In the genomic region with DNA sequence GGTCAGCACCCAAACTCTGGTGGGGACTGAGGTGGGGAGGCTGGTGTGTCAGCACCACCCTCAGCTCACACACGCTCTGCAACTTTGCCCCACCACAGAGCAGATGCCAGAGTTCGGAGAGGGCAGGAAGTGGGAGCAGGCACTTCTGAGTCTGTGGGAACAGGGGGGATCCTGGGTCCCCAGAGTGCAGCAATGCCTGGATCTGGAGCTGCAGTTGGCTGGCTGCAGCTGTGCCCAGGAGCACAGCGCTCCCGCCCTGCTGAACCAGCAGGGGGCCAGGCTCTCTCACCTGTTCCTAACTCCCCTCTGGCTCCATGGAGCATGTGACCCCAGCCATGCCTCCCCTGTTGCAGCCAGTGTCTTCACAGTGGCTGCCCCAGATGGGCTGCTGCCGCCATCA, we compare ENCODE assay signal across 19 cellular contexts.
DNase-seq lines count a peak whose midpoint lies in the region; ATAC-seq and TF ChIP-seq lines count a peak whose summit lies in the region.
"Had no signal": no experiment of that assay in that cellular context is flagged by ENCODE, and none has a peak within 500 bp of the region (broad histone marks: within the 10 kb centered on the region; RNA-seq: fewer than 3 reads in every experiment).

No MANE protein-coding gene starts in this region.

- 93% methylated on average over 5 of the region's 5 CpGs; no CpG with 5 or more reads in 1 of the 2 experiments for WGBS in endodermal cell (ENCODE audit: insufficient coverage in 1 of 2, insufficient read length in 1 of 2), 2 experiments

- H3K27ac Mint-ChIP-seq in endodermal cell (no peak overlapping the region), progenitor cell of endocrine pancreas (no peak overlapping the region)
- H3K27ac Mint-ChIP-seq: CD4-positive, alpha-beta T cell had no signal

- H2AFZ ChIP-seq in HCT116 (ENCODE audit: low read depth, low read length, poor library complexity, severe bottlenecking): no peak overlapping the region

- no peak for TF ChIP-seq RAD21 in HCT116 (IDR thresholded peaks at IDR 0.05; ENCODE audit: low read depth)

- H3K36me3 Mint-ChIP-seq in endodermal cell (ENCODE audit: low read depth) (no peaks in the 10 kb centered on the region), progenitor cell of endocrine pancreas (ENCODE audit: insufficient read depth) (no peaks in the 10 kb centered on the region)

- H3K4me2 ChIP-seq in HCT116 (ENCODE audit: low read length): no peak overlapping the region

- H3K9ac ChIP-seq in HCT116 (ENCODE audit: low read length): no peak overlapping the region
- no peak overlapping the region for H3K9ac ChIP-seq in endodermal cell (ENCODE audit: extremely low read depth, low read length, poor library complexity, severe bottlenecking)

- H3K27ac ChIP-seq in HCT116 (ENCODE audit: low read depth, low read length): no peak overlapping the region
- H3K27ac ChIP-seq in endodermal cell (ENCODE audit: low read depth, low read length): no peak overlapping the region
- H3K27ac ChIP-seq in breast epithelium: no peak overlapping the region
- H3K27ac ChIP-seq: SK-N-MC had no signal

- H3K9me3 ChIP-seq in BE2C (no peaks in the 10 kb centered on the region), HCT116 (ENCODE audit: control insufficient read depth in 1 of 2, insufficient read depth in 1 of 2, low read depth in 1 of 2, low read length in 2 of 2) (no peaks in the 10 kb centered on the region), endodermal cell (ENCODE audit: control insufficient read depth, low read length) (peaks cover 5% of the 10 kb centered on the region), breast epithelium (no peaks in the 10 kb centered on the region), HAP-1 (no peaks in the 10 kb centered on the region)

- no peaks in the 10 kb centered on the region for H3K9me3 Mint-ChIP-seq in endodermal cell
- no peaks in the 10 kb centered on the region for H3K9me3 Mint-ChIP-seq in progenitor cell of endocrine pancreas (ENCODE audit: low read depth)
- H3K9me3 Mint-ChIP-seq: CD4-positive, alpha-beta T cell had no signal

- H3K9me2 ChIP-seq in HCT116 (ENCODE audit: insufficient read depth): no peaks in the 10 kb centered on the region

- H3K4me3 ChIP-seq in BE2C (ENCODE audit: low read depth, low read length) (no peak overlapping the region), HCT116 (replicated peaks in 1 of 2; ENCODE audit: low read depth in 1 of 2, low read length in 2 of 2) (no peak overlapping the region), endodermal cell (ENCODE audit: low read length) (no peak overlapping the region), breast epithelium (no peak overlapping the region), HAP-1 (no peak overlapping the region)
- H3K4me3 ChIP-seq: SK-N-MC had no signal

- H3K4me3 Mint-ChIP-seq in endodermal cell (no peak overlapping the region), progenitor cell of endocrine pancreas (ENCODE audit: low read depth) (no peak overlapping the region)
- H3K4me3 Mint-ChIP-seq: CD4-positive, alpha-beta T cell had no signal

- ATAC-seq in HCT116: peak; percentile 63; the same call in 1 of the 2 replicates

- no TSS peak for BruUV-seq in HCT116 (replicated peaks; lab: Mats Ljungman, UMichigan)

- no peaks in the 10 kb centered on the region for H3K79me2 ChIP-seq in HCT116 (ENCODE audit: insufficient read depth, low read length)

- no peaks in the 10 kb centered on the region for H3K4me1 Mint-ChIP-seq in endodermal cell
- H3K4me1 Mint-ChIP-seq in progenitor cell of endocrine pancreas (ENCODE audit: low read depth): no peaks in the 10 kb centered on the region

- H3K27me3 ChIP-seq in BE2C: no peaks in the 10 kb centered on the region
- H3K27me3 ChIP-seq in HCT116 (ENCODE audit: insufficient read depth, low read length): no peaks in the 10 kb centered on the region
- H3K27me3 ChIP-seq in endodermal cell (ENCODE audit: control insufficient read depth, insufficient read depth, low read length, poor library complexity, severe bottlenecking): no peaks in the 10 kb centered on the region
- H3K27me3 ChIP-seq in breast epithelium: no peaks in the 10 kb centered on the region
- no peaks in the 10 kb centered on the region for H3K27me3 ChIP-seq in HAP-1 (ENCODE audit: low read depth)

- H3K27me3 Mint-ChIP-seq in endodermal cell (ENCODE audit: insufficient read depth) (no peaks in the 10 kb centered on the region), progenitor cell of endocrine pancreas (no peaks in the 10 kb centered on the region)
- H3K27me3 Mint-ChIP-seq: CD4-positive, alpha-beta T cell had no signal

- H3K36me3 ChIP-seq in BE2C: no peaks in the 10 kb centered on the region; the same call in 1 of the 2 replicates
- no peaks in the 10 kb centered on the region for H3K36me3 ChIP-seq in HCT116 (ENCODE audit: control insufficient read depth in 1 of 2, insufficient read depth in 2 of 2, low read length in 2 of 2)
- H3K36me3 ChIP-seq in endodermal cell (ENCODE audit: control insufficient read depth, insufficient read depth, low read length): no peaks in the 10 kb centered on the region
- H3K36me3 ChIP-seq in breast epithelium: no peaks in the 10 kb centered on the region
- no peaks in the 10 kb centered on the region for H3K36me3 ChIP-seq in HAP-1 (replicated peaks)

- POLR2A ChIA-PET in HCT116 (lab: Charles Lee): no interaction called here

- H4K20me1 ChIP-seq in HCT116 (ENCODE audit: insufficient read depth): no peaks in the 10 kb centered on the region

- RAD21 ChIA-PET in HCT116 (lab: Charles Lee; ENCODE audit: low non-redundant PET in 1 of 2, low total read pairs in 2 of 2, uncharacterized antibody in 2 of 2, unreplicated experiment in 2 of 2): no interaction called here

- intact Hi-C loops in HCT116 (cut with micrococcal nuclease) (no loop called here), breast epithelium (cut with DNase I; ENCODE audit: low total_unique reads) (loop anchor here (5.0 kb wide), 1 partner anchor 805 kb away; no protein-coding TSS in a partner anchor)

- DNase-seq in BE2C (peak; percentile 15), HCT116 (ENCODE audit: low read depth, low spot score) (no peak), endodermal cell (no peak), progenitor cell of endocrine pancreas (ENCODE audit: low spot score, unreplicated experiment) (no peak), breast epithelium (ENCODE audit: low spot score in 2 of 2) (no peak), HAP-1 (ENCODE audit: low spot score in 2 of 2) (no peak)
- DNase-seq in activated CD4-positive, alpha-beta T cell treated with anti-CD3 and anti-CD28 coated beads for 48 hours: no peak
- DNase-seq: CD4-positive, alpha-beta T cell; DMS153; EL; KBM-7; NCI-H1105; NCI-H2081; NCI-H2171 treated with DMSO at 0.1 percent for 48 hours; NCI-H446 treated with DMSO at 0.1 percent for 48 hours; NCI-H748 treated with DMSO at 0.1 percent for 48 hours; OCI-M1; SHP77 had no signal

- peak; percentile 31; the same call in 1 of the 2 replicates for TF ChIP-seq CTCF in BE2C (IDR thresholded peaks at IDR 0.05; ENCODE audit: low read depth, low read length)
- 0 out of 6 replicates have a peak, but pooled peaks of 2 of the 3 experiments have one; percentile 19 to 22 for TF ChIP-seq CTCF in HCT116 (IDR thresholded peaks at IDR 0.05 in 2 of 3, conservative IDR thresholded peaks at IDR 0.05 in 1 of 3; ENCODE audit: borderline replicate concordance in 1 of 3, insufficient read depth in 1 of 3, low read depth in 2 of 3, low read length in 2 of 3)
- peak; percentile 30 for TF ChIP-seq CTCF in endodermal cell (conservative IDR thresholded peaks at IDR 0.05)
- TF ChIP-seq CTCF in progenitor cell of endocrine pancreas (IDR thresholded peaks at IDR 0.05; ENCODE audit: unreplicated experiment): peak; percentile 25
- TF ChIP-seq CTCF in breast epithelium (IDR thresholded peaks at IDR 0.05): no peak

- H3K4me1 ChIP-seq in BE2C: peaks cover 3% of the 10 kb centered on the region; the same call in 1 of the 2 replicates
- H3K4me1 ChIP-seq in HCT116 (ENCODE audit: control insufficient read depth in 1 of 2, insufficient read depth in 2 of 2, low read length in 2 of 2): no peaks in the 10 kb centered on the region
- no peaks in the 10 kb centered on the region for H3K4me1 ChIP-seq in endodermal cell (ENCODE audit: control insufficient read depth, insufficient read depth, low read length)
- no peaks in the 10 kb centered on the region for H3K4me1 ChIP-seq in breast epithelium
- no peaks in the 10 kb centered on the region for H3K4me1 ChIP-seq in HAP-1

- CTCF ChIA-PET in HCT116 (lab: Charles Lee): no interaction called here

- no peak for TF ChIP-seq POLR2A in HCT116 (IDR thresholded peaks at IDR 0.05; ENCODE audit: borderline replicate concordance, extremely low read depth, insufficient read depth, insufficient read length)
- no peak for TF ChIP-seq POLR2A in breast epithelium (IDR thresholded peaks at IDR 0.05)

- in situ Hi-C loops in HAP-1 (cut with MboI; ENCODE audit: low sequenced_read_pairs): no loop called here

TF ChIP-seq in HCT116, 20 proteins besides CTCF, POLR2A, EP300 and RAD21:
- no peak for TF ChIP-seq POLR2AphosphoS5 (IDR thresholded peaks at IDR 0.05; ENCODE audit: low read depth, low read length)
- no peak for TF ChIP-seq SP1 (IDR thresholded peaks at IDR 0.05; ENCODE audit: low read depth)

Comparison
In these comparisons a context has a peak if more than half of its experiments do, and no peak if none do; other contexts are left out.
1. CTCF ChIP-seq: peak in BE2C (single experiment), HCT116 (2 of 3), endodermal cell (single experiment) and progenitor cell of endocrine pancreas (single experiment); none in breast epithelium (0 of 3).